Comparison of ENCODE assay signal across 8 cellular contexts in genomic region chr4:92387459-92388069, GRCh38.
DNase-seq lines count a peak whose midpoint lies in the region; ATAC-seq and TF ChIP-seq lines count a peak whose summit lies in the region.

No MANE protein-coding gene starts in this region.

- H3K56ac ChIP-seq in mesendoderm (ENCODE audit: low read length), result no peak overlapping the region

- no peaks in the 10 kb centered on the region for H3K36me3 ChIP-seq in mesendoderm (ENCODE audit: control insufficient read depth, insufficient read depth, low read length)
- no peaks in the 10 kb centered on the region for H3K36me3 ChIP-seq in CD4-positive, alpha-beta memory T cell (ENCODE audit: insufficient read depth, low read length)

- ATAC-seq in GM18520 (IDR thresholded peaks at IDR 0.05; ENCODE audit: unreplicated experiment) (peak; percentile 77), HG02970 (IDR thresholded peaks at IDR 0.05; ENCODE audit: low FRiP score, unreplicated experiment) (peak; percentile 57)

- H2BK5ac ChIP-seq in mesendoderm (ENCODE audit: low read length), result no peak overlapping the region

- H3K4me3 ChIP-seq in AG10803 (ENCODE audit: low read length) (no peak overlapping the region), mesendoderm (ENCODE audit: low read length) (no peak overlapping the region)
- no peak overlapping the region for H3K4me3 ChIP-seq in CD4-positive, alpha-beta memory T cell (ENCODE audit: low read length in 2 of 2)

- H3K18ac ChIP-seq in mesendoderm (ENCODE audit: low read length), result no peak overlapping the region

- no peaks in the 10 kb centered on the region for H3K79me1 ChIP-seq in mesendoderm (ENCODE audit: low read length)

- H4K5ac ChIP-seq in mesendoderm (ENCODE audit: low read length), result no peak overlapping the region

- no peaks in the 10 kb centered on the region for H3K36me3 Mint-ChIP-seq in CD4-positive, alpha-beta memory T cell

- peaks cover 0 to 4% (median 0%) of the 10 kb centered on the region in 8 donors for H3K9me3 Mint-ChIP-seq in CD4-positive, alpha-beta memory T cell

- no peaks in the 10 kb centered on the region for H3K4me1 ChIP-seq in mesendoderm (ENCODE audit: control insufficient read depth, low read depth, low read length)
- H3K4me1 ChIP-seq in CD4-positive, alpha-beta memory T cell (ENCODE audit: insufficient read depth, low read length), result no peaks in the 10 kb centered on the region

- no peaks in the 10 kb centered on the region for H3K27me3 ChIP-seq in mesendoderm (ENCODE audit: insufficient read depth, low read length, poor library complexity)
- no peaks in the 10 kb centered on the region for H3K27me3 ChIP-seq in CD4-positive, alpha-beta memory T cell (ENCODE audit: insufficient read depth, low read length)

- H3K23ac ChIP-seq in mesendoderm (ENCODE audit: low read length), result no peak overlapping the region

- no CpG with 5 or more reads among the region's 1 CpG for WGBS in mesendoderm (ENCODE audit: extremely low coverage, insufficient coverage, low lambda C conversion rate)

- H4K8ac ChIP-seq in mesendoderm (ENCODE audit: low read depth, low read length), result no peak overlapping the region

- no peak overlapping the region for H2AK5ac ChIP-seq in mesendoderm (ENCODE audit: low read length)

- no peaks in the 10 kb centered on the region for H3K9me3 ChIP-seq in CD4-positive, alpha-beta memory T cell (ENCODE audit: control insufficient read depth in 1 of 2, low read length in 2 of 2)

- intact Hi-C loops in CD4-positive, alpha-beta memory T cell (cut with micrococcal nuclease), result no loop called here

- H3K4me1 Mint-ChIP-seq in CD4-positive, alpha-beta memory T cell, result no peaks in the 10 kb centered on the region

- H3K9ac ChIP-seq in mesendoderm (ENCODE audit: low read length), result no peak overlapping the region

- TF ChIP-seq CTCF in AG10803 (conservative IDR thresholded peaks at IDR 0.05; ENCODE audit: low read length), result peak; percentile 49

- POLR2A ChIA-PET in CD4-positive, alpha-beta memory T cell (lab: Charles Lee; ENCODE audit: partially characterized antibody), result no interaction called here

- no peak overlapping the region for H3K27ac Mint-ChIP-seq in CD4-positive, alpha-beta memory T cell

- no peak overlapping the region for H3K4ac ChIP-seq in mesendoderm (ENCODE audit: low read depth, low read length)

- H2BK15ac ChIP-seq in mesendoderm (replicated peaks; ENCODE audit: low read depth), result no peak overlapping the region

- DNase-seq in AG10803 (ENCODE audit: low read depth) (peak; percentile 11), NCI-H345 treated with DMSO at 0.1 percent for 48 hours (lab: John Stamatoyannopoulos, UW; ENCODE audit: unreplicated experiment) (peak; percentile 7), cerebellum (ENCODE audit: low spot score) (peak; percentile 2), mesendoderm (peak; percentile 77), middle frontal gyrus (ENCODE audit: extremely low spot score, low spot score) (no peak)
- no peak for DNase-seq in CD4-positive, alpha-beta memory T cell

- no peak overlapping the region for H3K4me3 Mint-ChIP-seq in CD4-positive, alpha-beta memory T cell

- H3K27me3 Mint-ChIP-seq in CD4-positive, alpha-beta memory T cell, result no peaks in the 10 kb centered on the region

- no peak overlapping the region for H2BK120ac ChIP-seq in mesendoderm (ENCODE audit: low read depth, low read length)

- H3K27ac ChIP-seq in mesendoderm (ENCODE audit: low read depth, low read length), result no peak overlapping the region
- no peak overlapping the region for H3K27ac ChIP-seq in CD4-positive, alpha-beta memory T cell (ENCODE audit: low read depth, low read length)

- no peak overlapping the region for H3K4me2 ChIP-seq in mesendoderm (ENCODE audit: low read length)

- CTCF ChIA-PET in CD4-positive, alpha-beta memory T cell (lab: Charles Lee; ENCODE audit: partially characterized antibody), result no interaction called here

- no peaks in the 10 kb centered on the region for H3K79me2 ChIP-seq in mesendoderm (ENCODE audit: control insufficient read depth, insufficient read depth, low read length)

Comparison
In these comparisons a context has a peak if more than half of its experiments do, and no peak if none do; other contexts are left out.
1. DNase-seq: peak in AG10803 (single experiment), NCI-H345 treated with DMSO at 0.1 percent for 48 hours (single experiment), cerebellum (single experiment) and mesendoderm (single experiment); none in CD4-positive, alpha-beta memory T cell (0 of 5) and middle frontal gyrus (single experiment).